8 cellular contexts compared by ENCODE assay signal in the genomic region with DNA sequence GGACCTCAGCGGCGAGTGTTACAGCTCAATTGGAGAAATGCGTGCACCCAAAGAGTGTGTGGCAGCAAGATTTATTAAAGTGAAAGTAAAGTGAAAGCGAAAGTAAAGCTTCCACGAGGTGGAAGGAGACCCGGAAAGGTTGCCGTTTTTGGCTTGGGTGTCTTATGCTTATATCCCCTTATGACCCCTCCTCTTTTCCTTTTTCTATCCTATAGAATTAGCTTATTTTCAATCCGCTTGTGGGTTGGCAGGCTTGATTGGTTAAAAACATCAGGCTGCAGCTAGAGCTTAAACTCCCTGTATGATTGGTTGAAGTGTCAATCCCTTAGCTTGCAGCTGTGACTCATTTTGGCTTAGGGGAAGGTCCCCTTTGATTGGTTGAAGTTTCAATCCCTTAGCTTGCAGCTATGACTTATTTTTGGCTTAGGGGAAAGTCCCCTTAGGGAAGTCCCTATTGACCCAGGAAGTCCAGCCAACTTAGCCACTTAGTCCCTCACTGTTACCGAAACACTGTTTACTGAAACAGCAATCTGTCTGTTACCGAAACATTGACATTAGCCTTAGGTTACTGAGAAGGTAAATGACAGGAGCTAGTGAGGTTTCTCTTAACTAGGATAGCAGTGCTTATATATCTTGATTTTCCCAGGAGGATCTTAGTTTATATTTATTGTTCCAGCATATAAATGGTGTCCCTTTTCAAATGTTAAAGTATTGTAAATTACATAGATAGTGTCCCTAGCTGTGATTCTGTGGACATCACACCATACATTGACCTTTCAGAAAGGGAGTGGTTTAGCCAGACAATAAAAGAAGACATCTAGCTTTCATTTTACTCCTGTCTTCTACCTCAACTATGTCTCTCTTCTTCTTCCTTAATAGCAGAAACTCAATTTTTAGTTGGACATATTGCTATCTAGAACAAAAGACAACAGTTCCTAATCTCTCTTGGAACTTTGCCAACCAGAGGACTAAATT.
A peak's percentile ranks its signal among the peaks of the same experiment; 100 is the strongest.
DNase-seq lines count a peak whose midpoint lies in the region; ATAC-seq and TF ChIP-seq lines count a peak whose summit lies in the region.

No MANE protein-coding gene starts in this region.

- H3K4me1 Mint-ChIP-seq in GM23338 (no peaks in the 10 kb centered on the region), activated B cell treated with CpG ODN at 0.5 μM for 24 hours (peaks cover 18% of the 10 kb centered on the region)

- no peaks in the 10 kb centered on the region for H3F3A ChIP-seq in GM23338 (replicated peaks; ENCODE audit: low read depth)

- DNase-seq in GM12864 (ENCODE audit: low read depth) (peak; percentile 68), GM23338 (ENCODE audit: low spot score) (no peak), MG63 (peak; percentile 20), activated B cell treated with CpG ODN at 0.5 μM for 24 hours (no peak), islet precursor cell (no peak)

- H3K4me3 Mint-ChIP-seq in GM23338 (no peak overlapping the region), activated B cell treated with CpG ODN at 0.5 μM for 24 hours (peak overlapping the region; percentile 87)

- TF ChIP-seq CTCF in GM12864 (IDR thresholded peaks at IDR 0.05; ENCODE audit: low read depth, low read length, missing control alignments) (no peak), GM23338 (conservative IDR thresholded peaks at IDR 0.05; ENCODE audit: low read depth in 2 of 2) (no peak), activated B cell treated with CpG ODN at 0.5 μM for 24 hours (IDR thresholded peaks at IDR 0.05) (no peak), parathyroid adenoma (IDR thresholded peaks at IDR 0.05) (no peak)

- no peak for ATAC-seq in GM23338
- peak; percentile 71 for ATAC-seq in activated B cell treated with CpG ODN at 0.5 μM for 24 hours (ENCODE audit: low read depth)
- ATAC-seq in esophagus mucosa = no peak

- H4K20me1 ChIP-seq in GM23338 (replicated peaks; ENCODE audit: insufficient read depth) = no peaks in the 10 kb centered on the region

- no peak overlapping the region for H3K4me2 ChIP-seq in GM23338
- H3K4me2 ChIP-seq in parathyroid adenoma (ENCODE audit: low read length) = peak overlapping the region; percentile 14

- H3K9me3 Mint-ChIP-seq in GM23338 (peaks cover 3% of the 10 kb centered on the region; the same call in 1 of the 3 replicates), activated B cell treated with CpG ODN at 0.5 μM for 24 hours (no peaks in the 10 kb centered on the region)

- peak overlapping the region; percentile 47 for H2AFZ ChIP-seq in GM23338
- H2AFZ ChIP-seq in parathyroid adenoma = peak overlapping the region; percentile 80

- H3K27ac Mint-ChIP-seq in GM23338 (no peak overlapping the region), activated B cell treated with CpG ODN at 0.5 μM for 24 hours (peak overlapping the region; percentile 85)

- peaks cover 8% of the 10 kb centered on the region; the same call in 1 of the 2 replicates for H3K9me2 ChIP-seq in GM23338 (ENCODE audit: insufficient read depth)

- H3K36me3 Mint-ChIP-seq in GM23338 (ENCODE audit: low read depth) = no peaks in the 10 kb centered on the region
- H3K36me3 Mint-ChIP-seq in activated B cell treated with CpG ODN at 0.5 μM for 24 hours (ENCODE audit: low read depth) = peaks cover 2% of the 10 kb centered on the region

- H3K9me3 ChIP-seq in MG63 (no peaks in the 10 kb centered on the region), endocrine pancreas (ENCODE audit: control insufficient read depth, low read length) (no peaks in the 10 kb centered on the region), parathyroid adenoma (ENCODE audit: control insufficient read depth, low read length) (no peaks in the 10 kb centered on the region)

- POLR2A ChIA-PET in activated B cell treated with CpG ODN at 0.5 μM for 24 hours (lab: Charles Lee) = no interaction called here

- H3K36me3 ChIP-seq in GM23338 (ENCODE audit: insufficient read depth) (no peaks in the 10 kb centered on the region), MG63 (no peaks in the 10 kb centered on the region), endocrine pancreas (ENCODE audit: control insufficient read depth, insufficient read depth, low read length) (no peaks in the 10 kb centered on the region), parathyroid adenoma (ENCODE audit: control insufficient read depth, insufficient read depth, low read length) (no peaks in the 10 kb centered on the region)

- intact Hi-C loops in activated B cell treated with CpG ODN at 0.5 μM for 24 hours (cut with micrococcal nuclease) = loop anchor here (5.0 to 10.0 kb wide), 2 partner anchors 1434 to 1766 kb away; a partner anchor contains a TSS

- H3K9ac ChIP-seq in endocrine pancreas (ENCODE audit: control insufficient read depth, insufficient read depth, low read length) (no peak overlapping the region), parathyroid adenoma (no peak overlapping the region)

- no peaks in the 10 kb centered on the region for H3K27me3 ChIP-seq in GM23338 (ENCODE audit: insufficient read depth)
- no peaks in the 10 kb centered on the region for H3K27me3 ChIP-seq in MG63
- H3K27me3 ChIP-seq in endocrine pancreas (ENCODE audit: control insufficient read depth, insufficient read depth, low read length) = no peaks in the 10 kb centered on the region
- no peaks in the 10 kb centered on the region for H3K27me3 ChIP-seq in parathyroid adenoma (ENCODE audit: control insufficient read depth, insufficient read depth, low read length)

- H3K27ac ChIP-seq in GM23338 (ENCODE audit: low read depth) (no peak overlapping the region), parathyroid adenoma (peak overlapping the region; percentile 15)

- no peaks in the 10 kb centered on the region for H3K79me2 ChIP-seq in GM23338 (replicated peaks; ENCODE audit: insufficient read depth)
- no peaks in the 10 kb centered on the region for H3K79me2 ChIP-seq in parathyroid adenoma

- no peaks in the 10 kb centered on the region for H3K27me3 Mint-ChIP-seq in GM23338 (ENCODE audit: insufficient read depth, low read depth, poor library complexity)
- H3K27me3 Mint-ChIP-seq in activated B cell treated with CpG ODN at 0.5 μM for 24 hours = no peaks in the 10 kb centered on the region

- H3K4me1 ChIP-seq in GM23338 (ENCODE audit: insufficient read depth) (no peaks in the 10 kb centered on the region), endocrine pancreas (ENCODE audit: control insufficient read depth, insufficient read depth, low read length) (no peaks in the 10 kb centered on the region), parathyroid adenoma (no peaks in the 10 kb centered on the region)

- no peak overlapping the region; the same call in 1 of the 2 replicates for H3K4me3 ChIP-seq in GM12864 (ENCODE audit: low read depth, low read length)
- H3K4me3 ChIP-seq in GM23338 = no peak overlapping the region
- peak overlapping the region; percentile 33 for H3K4me3 ChIP-seq in MG63
- peak overlapping the region; percentile 90 for H3K4me3 ChIP-seq in endocrine pancreas (ENCODE audit: control insufficient read depth, insufficient read depth, low read length)
- H3K4me3 ChIP-seq in parathyroid adenoma (ENCODE audit: low read depth, low read length) = peak overlapping the region; percentile 24

- CTCF ChIA-PET in activated B cell treated with CpG ODN at 0.5 μM for 24 hours (lab: Charles Lee) = no interaction called here

TF ChIP-seq in GM23338, 12 proteins besides CTCF, POLR2A, EP300 and RAD21 (continues in another document):
- TF ChIP-seq, protein P1, sequence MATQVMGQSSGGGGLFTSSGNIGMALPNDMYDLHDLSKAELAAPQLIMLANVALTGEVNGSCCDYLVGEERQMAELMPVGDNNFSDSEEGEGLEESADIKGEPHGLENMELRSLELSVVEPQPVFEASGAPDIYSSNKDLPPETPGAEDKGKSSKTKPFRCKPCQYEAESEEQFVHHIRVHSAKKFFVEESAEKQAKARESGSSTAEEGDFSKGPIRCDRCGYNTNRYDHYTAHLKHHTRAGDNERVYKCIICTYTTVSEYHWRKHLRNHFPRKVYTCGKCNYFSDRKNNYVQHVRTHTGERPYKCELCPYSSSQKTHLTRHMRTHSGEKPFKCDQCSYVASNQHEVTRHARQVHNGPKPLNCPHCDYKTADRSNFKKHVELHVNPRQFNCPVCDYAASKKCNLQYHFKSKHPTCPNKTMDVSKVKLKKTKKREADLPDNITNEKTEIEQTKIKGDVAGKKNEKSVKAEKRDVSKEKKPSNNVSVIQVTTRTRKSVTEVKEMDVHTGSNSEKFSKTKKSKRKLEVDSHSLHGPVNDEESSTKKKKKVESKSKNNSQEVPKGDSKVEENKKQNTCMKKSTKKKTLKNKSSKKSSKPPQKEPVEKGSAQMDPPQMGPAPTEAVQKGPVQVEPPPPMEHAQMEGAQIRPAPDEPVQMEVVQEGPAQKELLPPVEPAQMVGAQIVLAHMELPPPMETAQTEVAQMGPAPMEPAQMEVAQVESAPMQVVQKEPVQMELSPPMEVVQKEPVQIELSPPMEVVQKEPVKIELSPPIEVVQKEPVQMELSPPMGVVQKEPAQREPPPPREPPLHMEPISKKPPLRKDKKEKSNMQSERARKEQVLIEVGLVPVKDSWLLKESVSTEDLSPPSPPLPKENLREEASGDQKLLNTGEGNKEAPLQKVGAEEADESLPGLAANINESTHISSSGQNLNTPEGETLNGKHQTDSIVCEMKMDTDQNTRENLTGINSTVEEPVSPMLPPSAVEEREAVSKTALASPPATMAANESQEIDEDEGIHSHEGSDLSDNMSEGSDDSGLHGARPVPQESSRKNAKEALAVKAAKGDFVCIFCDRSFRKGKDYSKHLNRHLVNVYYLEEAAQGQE (IDR thresholded peaks at IDR 0.05; ENCODE audit: unreplicated experiment) = no peak
- TF ChIP-seq ZNF331 (CRISPR knock-in tag; IDR thresholded peaks at IDR 0.05; ENCODE audit: low read depth) = no peak
- no peak for TF ChIP-seq STAT1 (IDR thresholded peaks at IDR 0.05; ENCODE audit: unreplicated experiment)
- no peak for TF ChIP-seq EZH2 (IDR thresholded peaks at IDR 0.05; ENCODE audit: low read depth, unreplicated experiment)
- no peak for TF ChIP-seq CREB1 (CRISPR knock-in tag; IDR thresholded peaks at IDR 0.05; ENCODE audit: low read depth)
- no peak for TF ChIP-seq JUNB (IDR thresholded peaks at IDR 0.05; ENCODE audit: unreplicated experiment)

Comparison
In these comparisons a context has a peak if more than half of its experiments do, and no peak if none do; other contexts are left out.
1. DNase-seq: peak in GM12864 (single experiment) and MG63 (single experiment); none in GM23338 (single experiment), activated B cell treated with CpG ODN at 0.5 μM for 24 hours (single experiment) and islet precursor cell (single experiment).
2. H3K4me3 ChIP-seq: peak in MG63 (single experiment), endocrine pancreas (single experiment) and parathyroid adenoma (single experiment); none in GM12864 (single experiment) and GM23338 (single experiment).